1 cellular context compared by ENCODE assay signal in the genomic region with DNA sequence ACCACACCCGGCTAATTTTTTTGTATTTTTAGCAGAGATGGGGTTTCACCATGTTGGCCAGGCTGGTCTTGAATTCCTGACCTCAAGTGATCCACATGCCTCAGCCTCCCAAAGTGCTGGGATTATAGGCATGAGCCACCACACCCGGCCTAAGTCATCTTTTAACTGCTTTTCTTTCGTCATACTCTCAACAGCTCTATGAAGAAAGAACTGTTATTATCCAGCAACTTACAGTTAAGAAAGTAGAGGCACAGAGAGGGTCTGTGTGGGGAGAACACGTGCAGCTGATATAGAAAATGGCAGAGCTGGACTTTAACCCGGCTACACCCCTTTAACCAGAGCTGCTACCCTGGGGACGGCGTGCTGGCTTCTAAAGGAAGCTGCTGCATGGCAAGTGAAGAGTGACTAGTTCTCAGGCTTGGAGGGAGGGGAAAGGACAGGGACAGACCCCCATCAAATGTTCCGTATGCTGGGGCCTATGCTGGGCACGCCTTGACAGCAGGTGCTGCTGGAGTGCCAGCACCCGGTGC.
TF ChIP-seq lines count a peak whose summit lies in the region.

No MANE protein-coding gene starts in this region.

TF ChIP-seq in GM23338, 12 proteins besides CTCF, POLR2A, EP300 and RAD21:
- TF ChIP-seq ETS1 (IDR thresholded peaks at IDR 0.05) (no peak), ZNF331 (CRISPR knock-in tag; IDR thresholded peaks at IDR 0.05; ENCODE audit: low read depth) (no peak), REST (IDR thresholded peaks at IDR 0.05; ENCODE audit: unreplicated experiment) (no peak), POLR2AphosphoS5 (IDR thresholded peaks at IDR 0.05; ENCODE audit: low read depth) (no peak), NANOG (IDR thresholded peaks at IDR 0.05; ENCODE audit: borderline replicate concordance) (no peak), CREB1 (CRISPR knock-in tag; IDR thresholded peaks at IDR 0.05; ENCODE audit: low read depth) (no peak), EZH2phosphoT487 (IDR thresholded peaks at IDR 0.05; ENCODE audit: unreplicated experiment) (no peak), STAT1 (IDR thresholded peaks at IDR 0.05; ENCODE audit: unreplicated experiment) (no peak), ZNF462 (CRISPR knock-in tag; IDR thresholded peaks at IDR 0.05) (no peak), EZH2 (IDR thresholded peaks at IDR 0.05; ENCODE audit: low read depth, unreplicated experiment) (no peak), JUNB (IDR thresholded peaks at IDR 0.05; ENCODE audit: unreplicated experiment) (no peak), ZNF114 (CRISPR knock-in tag; IDR thresholded peaks at IDR 0.05) (no peak)
